In the genomic region with DNA sequence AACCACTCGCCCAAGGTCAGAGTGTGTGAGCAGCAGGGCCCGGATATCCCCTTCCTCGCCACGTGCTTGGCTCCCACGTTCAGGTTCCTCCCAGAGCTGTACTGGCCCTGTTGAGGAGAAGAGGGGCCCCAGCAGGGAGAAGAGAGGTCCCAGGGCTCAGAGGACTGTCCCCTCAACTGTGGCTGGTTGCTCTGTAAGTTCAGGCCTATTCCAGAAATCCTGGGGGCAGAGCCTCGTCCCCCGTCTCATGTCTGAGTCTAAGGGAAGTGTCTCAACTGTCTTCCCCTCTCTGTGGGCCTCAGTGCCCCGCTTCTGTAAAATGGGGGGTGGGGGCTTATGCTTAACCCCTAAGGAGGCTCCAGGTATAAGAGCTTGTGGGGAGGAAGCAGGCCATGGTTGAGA, we compare ENCODE assay signal across 8 cellular contexts. TPM values are rescaled to one million over a fixed set of nuclear protein-coding genes. Genes with fewer than 3 reads are reported as not detected.
DNase-seq lines count a peak whose midpoint lies in the region; ATAC-seq, FAIRE-seq and TF ChIP-seq lines count a peak whose summit lies in the region.

No MANE protein-coding gene starts in this region.

- CTCF ChIA-PET in HepG2 (lab: Yijun Ruan, JAX; ENCODE audit: low intra/inter-chr PET ratio, low total read pairs) = no interaction called here

- WGBS in heart right ventricle, 2 donors = 21 to 27% methylated on average over 8 of the region's 8 CpGs
- 89% methylated on average over 4 of the region's 8 CpGs for WGBS in HepG2 (ENCODE audit: low lambda C conversion rate)

- intact Hi-C loops in heart right ventricle (cut with DNase I) = loop anchor here in 1 of 10 donors (5.0 kb wide), 1 partner anchor 68 kb away; no protein-coding TSS in a partner anchor
- intact Hi-C loops in left cardiac atrium (cut with DNase I) = no loop called here
- intact Hi-C loops in HepG2 (cut with micrococcal nuclease; ENCODE audit: unreplicated experiment) = no loop called here
- intact Hi-C loops in upper lobe of right lung (cut with DNase I) = no loop called here

- peaks cover 3% of the 10 kb centered on the region for H3F3A ChIP-seq in neural progenitor cell (ENCODE audit: low read depth)

- TF ChIP-seq CTCF in heart right ventricle (IDR thresholded peaks at IDR 0.05) (no peak), HepG2 (CRISPR knock-in tag; IDR thresholded peaks at IDR 0.05) (no peak), upper lobe of right lung (IDR thresholded peaks at IDR 0.05) (no peak), neural progenitor cell (IDR thresholded peaks at IDR 0.05) (no peak)

- ATAC-seq in heart right ventricle = peak in 5 of 8 donors; percentile 11 to 38 (median 26)
- ATAC-seq in left cardiac atrium = no peak
- peak; percentile 25 for ATAC-seq in activated T-helper 17 cell treated with anti-CD3 and anti-CD28 coated beads, Interleukin-2, amount 50 U/mL, for 72 hours (replicated peaks)
- ATAC-seq in HepG2 = no peak
- ATAC-seq in upper lobe of right lung = no peak
- ATAC-seq in GM18861 (IDR thresholded peaks at IDR 0.05; ENCODE audit: unreplicated experiment) = no peak

- H3K4me1 ChIP-seq in heart right ventricle = peaks cover 36 to 86% (median 69%) of the 10 kb centered on the region in 9 donors
- H3K4me1 ChIP-seq in HepG2 (ENCODE audit: insufficient read depth, low read length) = peaks cover 73% of the 10 kb centered on the region
- H3K4me1 ChIP-seq in upper lobe of right lung = peaks cover 53% of the 10 kb centered on the region
- peaks cover 6% of the 10 kb centered on the region for H3K4me1 ChIP-seq in neural progenitor cell

- H3K4me2 ChIP-seq in HepG2 (ENCODE audit: low read depth, low read length) (peak overlapping the region; percentile 14; the same call in 1 of the 2 replicates), neural progenitor cell (no peak overlapping the region)

- peak overlapping the region; percentile 93 for H3K4me3 Mint-ChIP-seq in activated T-helper 17 cell treated with anti-CD3 and anti-CD28 coated beads, Interleukin-2, amount 50 U/mL, for 72 hours
- H3K4me3 Mint-ChIP-seq in neural progenitor cell = no peak overlapping the region

- no peaks in the 10 kb centered on the region for H3K27me3 ChIP-seq in heart right ventricle
- H3K27me3 ChIP-seq in HepG2 (ENCODE audit: control insufficient read depth in 1 of 2, insufficient read depth in 2 of 2, low read length in 2 of 2) = no peaks in the 10 kb centered on the region; a peak in 1 of 5 replicates
- no peaks in the 10 kb centered on the region for H3K27me3 ChIP-seq in upper lobe of right lung
- H3K27me3 ChIP-seq in neural progenitor cell = no peaks in the 10 kb centered on the region

- no peak for TF ChIP-seq POLR2A in HepG2 (IDR thresholded peaks at IDR 0.05; ENCODE audit: insufficient read depth in 1 of 2, low read depth in 2 of 2, low read length in 2 of 2)

- peaks cover 42% of the 10 kb centered on the region for H3K4me1 Mint-ChIP-seq in activated T-helper 17 cell treated with anti-CD3 and anti-CD28 coated beads, Interleukin-2, amount 50 U/mL, for 72 hours
- peaks cover 38% of the 10 kb centered on the region for H3K4me1 Mint-ChIP-seq in neural progenitor cell

- peaks cover 52% of the 10 kb centered on the region for H3K36me3 Mint-ChIP-seq in activated T-helper 17 cell treated with anti-CD3 and anti-CD28 coated beads, Interleukin-2, amount 50 U/mL, for 72 hours (ENCODE audit: low read depth)
- H3K36me3 Mint-ChIP-seq in neural progenitor cell = peaks cover 10% of the 10 kb centered on the region

- no peak for TF ChIP-seq RAD21 in HepG2 (CRISPR knock-in tag; IDR thresholded peaks at IDR 0.05)

- H3K9me3 ChIP-seq in heart right ventricle = no peaks in the 10 kb centered on the region
- no peaks in the 10 kb centered on the region for H3K9me3 ChIP-seq in HepG2 (ENCODE audit: low read length)
- no peaks in the 10 kb centered on the region for H3K9me3 ChIP-seq in upper lobe of right lung
- no peaks in the 10 kb centered on the region for H3K9me3 ChIP-seq in neural progenitor cell (ENCODE audit: low read depth)

- no peak for DNase-seq in heart right ventricle
- no peak for DNase-seq in left cardiac atrium
- DNase-seq in HepG2 (ENCODE audit: low spot score) = no peak
- peak; percentile 60 for DNase-seq in upper lobe of right lung
- no peak for DNase-seq in neural progenitor cell (ENCODE audit: low spot score)
- no peak for DNase-seq in amniotic stem cell (lab: John Stamatoyannopoulos, UW)

- FAIRE-seq in HepG2 (lab: Jason Lieb, UNC) = no peak

- no peak for TF ChIP-seq EP300 in HepG2 (IDR thresholded peaks at IDR 0.05; ENCODE audit: low read depth in 2 of 2, low read length in 2 of 2)
- TF ChIP-seq EP300 in HepG2 (CRISPR knock-in tag; IDR thresholded peaks at IDR 0.05; ENCODE audit: borderline replicate concordance) = no peak

- no TSS peak for BruUV-seq in HepG2 (replicated peaks; lab: Mats Ljungman, UMichigan)

- H2AFZ ChIP-seq in HepG2 (ENCODE audit: low read length) (no peak overlapping the region), neural progenitor cell (replicated peaks) (no peak overlapping the region)

- H4K20me1 ChIP-seq in HepG2 (ENCODE audit: insufficient read depth, low read length) = no peaks in the 10 kb centered on the region
- peaks cover 68% of the 10 kb centered on the region for H4K20me1 ChIP-seq in neural progenitor cell (ENCODE audit: low read depth)

- H3K36me3 ChIP-seq in heart right ventricle (peaks cover 0 to 28% (median 13%) of the 10 kb centered on the region in 9 donors), HepG2 (replicated peaks in 1 of 2; ENCODE audit: control insufficient read depth in 1 of 2, insufficient read depth in 2 of 2, low read length in 2 of 2) (peaks cover 9 to 29% of the 10 kb centered on the region in 2 experiments), upper lobe of right lung (peaks cover 24% of the 10 kb centered on the region), neural progenitor cell (no peaks in the 10 kb centered on the region)

- H3K79me2 ChIP-seq in HepG2 (ENCODE audit: insufficient read depth, low read length) = peaks cover 42% of the 10 kb centered on the region
- peaks cover 60% of the 10 kb centered on the region for H3K79me2 ChIP-seq in neural progenitor cell (ENCODE audit: low read depth)

- peak overlapping the region; percentile 43; the same call in 1 of the 2 replicates for H3K9ac ChIP-seq in HepG2 (ENCODE audit: insufficient read depth, low read depth, low read length)
- H3K9ac ChIP-seq in neural progenitor cell = no peak overlapping the region

- no peaks in the 10 kb centered on the region for H3K9me3 Mint-ChIP-seq in activated T-helper 17 cell treated with anti-CD3 and anti-CD28 coated beads, Interleukin-2, amount 50 U/mL, for 72 hours
- H3K9me3 Mint-ChIP-seq in neural progenitor cell = no peaks in the 10 kb centered on the region

- peak overlapping the region in 5 of 10 donors; percentile 4 to 29 (median 15) for H3K4me3 ChIP-seq in heart right ventricle
- no peak overlapping the region; a peak in 1 of 6 replicates for H3K4me3 ChIP-seq in HepG2 (replicated peaks in 1 of 3; ENCODE audit: insufficient read depth in 1 of 3, low read depth in 2 of 3, low read length in 3 of 3)
- no peak overlapping the region for H3K4me3 ChIP-seq in upper lobe of right lung
- no peak overlapping the region for H3K4me3 ChIP-seq in neural progenitor cell

- H3K27ac ChIP-seq in heart right ventricle = peak overlapping the region; percentile 57 to 89 (median 78)
- H3K27ac ChIP-seq in HepG2 (ENCODE audit: extremely low read length, insufficient read depth, low read length) = peak overlapping the region; percentile 34
- H3K27ac ChIP-seq in upper lobe of right lung = peak overlapping the region; percentile 86
- no peak overlapping the region for H3K27ac ChIP-seq in neural progenitor cell

- peak overlapping the region; percentile 98 for H3K27ac Mint-ChIP-seq in activated T-helper 17 cell treated with anti-CD3 and anti-CD28 coated beads, Interleukin-2, amount 50 U/mL, for 72 hours
- H3K27ac Mint-ChIP-seq in neural progenitor cell = no peak overlapping the region

- H3K27me3 Mint-ChIP-seq in activated T-helper 17 cell treated with anti-CD3 and anti-CD28 coated beads, Interleukin-2, amount 50 U/mL, for 72 hours = no peaks in the 10 kb centered on the region
- H3K27me3 Mint-ChIP-seq in neural progenitor cell (ENCODE audit: insufficient read depth, low read depth) = peaks cover 6% of the 10 kb centered on the region

- POLR2A ChIA-PET in HepG2 (lab: Yijun Ruan, JAX) = no interaction called here

- in situ Hi-C loops in HepG2 (cut with HindIII; ENCODE audit: extremely low pct_ligation_motif_present, low pct_unique_long_range_greater_than_20kb) = no loop called here

RNA-seq across cellular contexts. Expression of a gene that starts 3.9 kb away (rescaled TPM):
- total RNA-seq in heart right ventricle (10 to 100 TPM; 69.9 to 89.5 (median 76.5) TPM), left cardiac atrium (10 to 100 TPM; 60.5 to 75.1 TPM), HepG2 (2016; rRNA removed; fragmentation: Illumina TruSeq; extraction: Trizol) (38.2 and 41.6 TPM in 2 replicates), upper lobe of right lung (50.0 TPM), neural progenitor cell (ENCODE audit: low replicate concordance) (63.5 and 97.8 TPM in 2 replicates)
- polyA plus RNA-seq in heart right ventricle (10 to 100 TPM; 51.6 to 80.3 TPM), HepG2 (2011; rRNA removed) (67.9 and 68.5 TPM in 2 replicates)
- 100 to 1,000 TPM in 1 of 2 donors, 10 to 100 TPM in 1; 60.0 to 127 TPM for total RNA-seq in activated T-helper 17 cell treated with anti-CD3 and anti-CD28 coated beads, Interleukin-2, amount 50 U/mL, for 72 hours
- 6.6 and 9.3 TPM in 2 replicates for total RNA-seq in HepG2 (2016; cell fraction: cytosol; rRNA removed; fragmentation: Illumina TruSeq; extraction: Trizol; ENCODE audit: low read depth)
- 33.6 and 40.9 TPM in 2 replicates for total RNA-seq in HepG2 (2016; cell fraction: insoluble cytoplasmic fraction; rRNA removed; fragmentation: Illumina TruSeq; extraction: Trizol)
- 12.2 and 12.3 TPM in 2 replicates for total RNA-seq in HepG2 (2016; cell fraction: membrane; rRNA removed; fragmentation: Illumina TruSeq; extraction: Trizol)
- total RNA-seq in HepG2 (2016; cell fraction: nucleus; rRNA removed; fragmentation: Illumina TruSeq; extraction: Trizol) = 31.3 and 44.2 TPM in 2 replicates
- polyA plus RNA-seq in HepG2 (2011; cell fraction: cytosol; rRNA removed) = 52.3 and 70.1 TPM in 2 replicates
- 118 and 133 TPM in 2 replicates for polyA plus RNA-seq in HepG2 (2011; cell fraction: nucleus; rRNA removed)
- polyA plus RNA-seq in HepG2 (2012) = 33.2 and 36.7 TPM in 2 replicates
- polyA plus RNA-seq in HepG2 (2016; cell fraction: cytosol; fragmentation: Illumina TruSeq; extraction: Trizol; ENCODE audit: low read depth) = 3.4 and 4.4 TPM in 2 replicates
- polyA plus RNA-seq in HepG2 (2016; cell fraction: insoluble cytoplasmic fraction; fragmentation: Illumina TruSeq; extraction: Trizol; ENCODE audit: low read depth) = 45.7 and 54.9 TPM in 2 replicates
- 6.8 and 8.2 TPM in 2 replicates for polyA plus RNA-seq in HepG2 (2016; cell fraction: membrane; fragmentation: Illumina TruSeq; extraction: Trizol; ENCODE audit: low read depth)
- 82.9 and 89.8 TPM in 2 replicates for polyA plus RNA-seq in HepG2 (2016; cell fraction: nucleus; fragmentation: Illumina TruSeq; extraction: Trizol; ENCODE audit: insufficient read depth, low read depth)
- polyA minus RNA-seq in HepG2 (2011; rRNA and poly(A)+ RNA removed; ENCODE audit: low replicate concordance) = 92.2 and 144 TPM in 2 replicates
- 26.7 and 26.9 TPM in 2 replicates for polyA minus RNA-seq in HepG2 (2011; cell fraction: cytosol; rRNA and poly(A)+ RNA removed)
- 63.0 and 66.9 TPM in 2 replicates for polyA minus RNA-seq in HepG2 (2011; cell fraction: nucleus; rRNA and poly(A)+ RNA removed)

RNA-seq across cellular contexts. Expression of a gene that starts 53.9 kb away (rescaled TPM):
- 100 to 1,000 TPM in 1 of 10 donors, 10 to 100 TPM in 9; 22.7 to 141 (median 46.4) TPM for total RNA-seq in heart right ventricle
- polyA plus RNA-seq in heart right ventricle = 100 to 1,000 TPM in 1 of 2 donors, 10 to 100 TPM in 1; 49.3 to 204 TPM
- 10 to 100 TPM; 51.0 to 53.0 TPM for total RNA-seq in left cardiac atrium
- not detected for total RNA-seq in activated T-helper 17 cell treated with anti-CD3 and anti-CD28 coated beads, Interleukin-2, amount 50 U/mL, for 72 hours
- 0.09 TPM in 1 of 2 replicates, not detected in the other for total RNA-seq in HepG2 (2016; rRNA removed; fragmentation: Illumina TruSeq; extraction: Trizol)
- not detected in 2 replicates for total RNA-seq in HepG2 (2016; cell fraction: cytosol; rRNA removed; fragmentation: Illumina TruSeq; extraction: Trizol; ENCODE audit: low read depth)
- total RNA-seq in HepG2 (2016; cell fraction: insoluble cytoplasmic fraction; rRNA removed; fragmentation: Illumina TruSeq; extraction: Trizol) = not detected in 2 replicates
- total RNA-seq in HepG2 (2016; cell fraction: membrane; rRNA removed; fragmentation: Illumina TruSeq; extraction: Trizol) = not detected in 2 replicates
- not detected in 2 replicates for total RNA-seq in HepG2 (2016; cell fraction: nucleus; rRNA removed; fragmentation: Illumina TruSeq; extraction: Trizol)
- 0.22 and 0.38 TPM in 2 replicates for polyA plus RNA-seq in HepG2 (2011; rRNA removed)
- polyA plus RNA-seq in HepG2 (2011; cell fraction: cytosol; rRNA removed) = 0.13 and 0.36 TPM in 2 replicates
- 2.3 and 2.4 TPM in 2 replicates for polyA plus RNA-seq in HepG2 (2011; cell fraction: nucleus; rRNA removed)
- polyA plus RNA-seq in HepG2 (2012) = 1.6 and 4.3 TPM in 2 replicates
- not detected in 2 replicates for polyA plus RNA-seq in HepG2 (2016; cell fraction: cytosol; fragmentation: Illumina TruSeq; extraction: Trizol; ENCODE audit: low read depth)
- not detected in 2 replicates for polyA plus RNA-seq in HepG2 (2016; cell fraction: insoluble cytoplasmic fraction; fragmentation: Illumina TruSeq; extraction: Trizol; ENCODE audit: low read depth)
- polyA plus RNA-seq in HepG2 (2016; cell fraction: membrane; fragmentation: Illumina TruSeq; extraction: Trizol; ENCODE audit: low read depth) = not detected in 2 replicates
- polyA plus RNA-seq in HepG2 (2016; cell fraction: nucleus; fragmentation: Illumina TruSeq; extraction: Trizol; ENCODE audit: insufficient read depth, low read depth) = 0.52 TPM in 1 of 2 replicates, not detected in the other
- 0.72 and 0.87 TPM in 2 replicates for polyA minus RNA-seq in HepG2 (2011; rRNA and poly(A)+ RNA removed; ENCODE audit: low replicate concordance)
- polyA minus RNA-seq in HepG2 (2011; cell fraction: cytosol; rRNA and poly(A)+ RNA removed) = 0.62 and 1.3 TPM in 2 replicates
- polyA minus RNA-seq in HepG2 (2011; cell fraction: nucleus; rRNA and poly(A)+ RNA removed) = 0.64 and 0.87 TPM in 2 replicates
- total RNA-seq in upper lobe of right lung = 63.1 TPM
- total RNA-seq in neural progenitor cell (ENCODE audit: low replicate concordance) = 6.7 and 18.0 TPM in 2 replicates

Comparison
In these comparisons a context has a peak if more than half of its experiments do, and no peak if none do; other contexts are left out.
1. ATAC-seq: peak in heart right ventricle (5 of 8) and activated T-helper 17 cell treated with anti-CD3 and anti-CD28 coated beads, Interleukin-2, amount 50 U/mL, for 72 hours (single experiment); none in left cardiac atrium (0 of 2), HepG2 (single experiment), upper lobe of right lung (single experiment) and GM18861 (single experiment).